Comparison of ENCODE assay signal across 27 cellular contexts in the genomic region with DNA sequence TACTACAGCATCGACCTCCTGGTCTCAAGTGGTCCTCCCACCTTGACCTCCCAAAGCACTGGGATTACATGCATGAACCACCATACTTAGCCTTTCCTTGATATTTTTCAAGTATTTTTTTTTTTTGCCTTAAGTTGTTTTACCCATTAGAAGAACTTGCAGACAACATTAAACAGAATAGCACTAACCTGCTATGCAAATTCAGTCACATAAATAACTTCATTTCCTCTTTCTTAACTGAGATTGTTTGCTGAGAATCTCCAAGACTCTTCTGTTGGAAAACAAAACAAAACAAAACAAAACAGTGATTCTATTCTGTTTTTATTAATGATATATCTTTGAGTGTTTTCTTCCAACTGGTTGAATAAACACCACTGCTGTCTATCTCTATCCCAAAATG.
DNase-seq lines count a peak whose midpoint lies in the region; ATAC-seq, FAIRE-seq and TF ChIP-seq lines count a peak whose summit lies in the region.
"Had no signal": no experiment of that assay in that cellular context is flagged by ENCODE, and none has a peak within 500 bp of the region (broad histone marks: within the 10 kb centered on the region; RNA-seq: fewer than 3 reads in every experiment).

No MANE protein-coding gene starts in this region.

- CTCF ChIA-PET in activated CD4-positive, alpha-beta T cell treated with anti-CD3 and anti-CD28 coated beads, Interleukin-2, amount 10 ng/mL, durations not matched to agents 7 days and 5 days (lab: Charles Lee) = no interaction called here

- H3K36me3 Mint-ChIP-seq in activated CD4-positive, alpha-beta T cell treated with anti-CD3 and anti-CD28 coated beads, Interleukin-2, amount 10 ng/mL, durations not matched to agents 7 days and 5 days (ENCODE audit: low read depth) = no peaks in the 10 kb centered on the region
- H3K36me3 Mint-ChIP-seq in IgD-negative memory B cell (peaks cover 2% of the 10 kb centered on the region), HFFc6 (ENCODE audit: low read depth) (peaks cover 4% of the 10 kb centered on the region; the same call in 1 of the 2 replicates)
- peaks cover 4% of the 10 kb centered on the region for H3K36me3 Mint-ChIP-seq in stimulated activated memory B cell treated with anti-CD40 and anti-IgM and Interleukin-4, amounts not matched to agents 10 μg/mL and 1 μg/mL and 100 μg/mL, for 72 hours
- H3K36me3 Mint-ChIP-seq: CD4-positive, CD25-positive, alpha-beta regulatory T cell had no signal

- 67 to 89% methylated on average over 1 of the region's 1 CpG for WGBS in pancreas, 2 donors

- in situ Hi-C loops in KBM-7 (cut with MboI; ENCODE audit: low pct_unique_long_range_greater_than_20kb, low sequenced_read_pairs) = no loop called here

- H3K4me1 ChIP-seq in pancreas = no peaks in the 10 kb centered on the region
- H3K4me1 ChIP-seq: BLaER1 had no signal

- H3K27me3 Mint-ChIP-seq in activated CD4-positive, alpha-beta T cell treated with anti-CD3 and anti-CD28 coated beads, Interleukin-2, amount 10 ng/mL, durations not matched to agents 7 days and 5 days = no peaks in the 10 kb centered on the region
- H3K27me3 Mint-ChIP-seq in IgD-negative memory B cell (peaks cover 2% of the 10 kb centered on the region), HFFc6 (ENCODE audit: insufficient read depth) (peaks cover 2% of the 10 kb centered on the region)
- no peaks in the 10 kb centered on the region for H3K27me3 Mint-ChIP-seq in stimulated activated memory B cell treated with anti-CD40 and anti-IgM and Interleukin-4, amounts not matched to agents 10 μg/mL and 1 μg/mL and 100 μg/mL, for 72 hours

- TF ChIP-seq CTCF in HFFc6 (IDR thresholded peaks at IDR 0.05) (no peak), pancreas (IDR thresholded peaks at IDR 0.05) (no peak)

- no peaks in the 10 kb centered on the region for H3K36me3 ChIP-seq in pancreas
- H3K36me3 ChIP-seq: BLaER1 had no signal

- no peak overlapping the region for H3K4me3 ChIP-seq in pancreas
- H3K4me3 ChIP-seq: BLaER1, SK-N-MC had no signal

- peak; percentile 62 for ATAC-seq in GM21529 (IDR thresholded peaks at IDR 0.05; ENCODE audit: unreplicated experiment)
- ATAC-seq in stimulated activated memory B cell treated with anti-CD40 and anti-IgM and Interleukin-4, amounts not matched to agents 10 μg/mL and 1 μg/mL and 100 μg/mL, for 72 hours = no peak
- ATAC-seq in pancreas = no peak
- ATAC-seq: Panc1 had no signal

- H3K4me1 Mint-ChIP-seq in activated CD4-positive, alpha-beta T cell treated with anti-CD3 and anti-CD28 coated beads, Interleukin-2, amount 10 ng/mL, durations not matched to agents 7 days and 5 days = no peaks in the 10 kb centered on the region
- H3K4me1 Mint-ChIP-seq in IgD-negative memory B cell (peaks cover 29 to 42% (median 39%) of the 10 kb centered on the region in 3 donors), HFFc6 (ENCODE audit: low read depth) (no peaks in the 10 kb centered on the region)
- H3K4me1 Mint-ChIP-seq in stimulated activated memory B cell treated with anti-CD40 and anti-IgM and Interleukin-4, amounts not matched to agents 10 μg/mL and 1 μg/mL and 100 μg/mL, for 72 hours = peaks cover 20% of the 10 kb centered on the region

- H3K27ac Mint-ChIP-seq in activated CD4-positive, alpha-beta T cell treated with anti-CD3 and anti-CD28 coated beads, Interleukin-2, amount 10 ng/mL, durations not matched to agents 7 days and 5 days = peak overlapping the region; percentile 36
- H3K27ac Mint-ChIP-seq in IgD-negative memory B cell (peak overlapping the region in 2 of 3 donors; percentile 39 to 59), HFFc6 (no peak overlapping the region)
- H3K27ac Mint-ChIP-seq in stimulated activated memory B cell treated with anti-CD40 and anti-IgM and Interleukin-4, amounts not matched to agents 10 μg/mL and 1 μg/mL and 100 μg/mL, for 72 hours = peak overlapping the region; percentile 64
- H3K27ac Mint-ChIP-seq: CD4-positive, CD25-positive, alpha-beta regulatory T cell had no signal

- no peak overlapping the region for H3K4me3 Mint-ChIP-seq in activated CD4-positive, alpha-beta T cell treated with anti-CD3 and anti-CD28 coated beads, Interleukin-2, amount 10 ng/mL, durations not matched to agents 7 days and 5 days
- peak overlapping the region in 3 of 4 donors; percentile 30 to 87 (median 63) for H3K4me3 Mint-ChIP-seq in IgD-negative memory B cell
- H3K4me3 Mint-ChIP-seq in stimulated activated memory B cell treated with anti-CD40 and anti-IgM and Interleukin-4, amounts not matched to agents 10 μg/mL and 1 μg/mL and 100 μg/mL, for 72 hours = no peak overlapping the region
- H3K4me3 Mint-ChIP-seq in HFFc6 = no peak overlapping the region
- H3K4me3 Mint-ChIP-seq: CD4-positive, CD25-positive, alpha-beta regulatory T cell had no signal

- intact Hi-C loops in pancreas (cut with DNase I) = no loop called here

- no peaks in the 10 kb centered on the region for H3K27me3 ChIP-seq in pancreas
- H3K27me3 ChIP-seq: BLaER1 had no signal

- H3K9me3 Mint-ChIP-seq in activated CD4-positive, alpha-beta T cell treated with anti-CD3 and anti-CD28 coated beads, Interleukin-2, amount 10 ng/mL, durations not matched to agents 7 days and 5 days = peaks cover 7% of the 10 kb centered on the region
- peaks cover 2 to 4% (median 3%) of the 10 kb centered on the region in 3 donors for H3K9me3 Mint-ChIP-seq in IgD-negative memory B cell
- peaks cover 2% of the 10 kb centered on the region for H3K9me3 Mint-ChIP-seq in stimulated activated memory B cell treated with anti-CD40 and anti-IgM and Interleukin-4, amounts not matched to agents 10 μg/mL and 1 μg/mL and 100 μg/mL, for 72 hours
- no peaks in the 10 kb centered on the region; the same call in 1 of the 2 replicates for H3K9me3 Mint-ChIP-seq in HFFc6

- DNase-seq in activated CD4-positive, alpha-beta T cell treated with anti-CD3 and anti-CD28 coated beads, Interleukin-2, amount 10 ng/mL, durations not matched to agents 7 days and 5 days = no peak
- no peak for DNase-seq in activated CD4-positive, alpha-beta T cell treated with anti-CD3 and anti-CD28 coated beads, Interleukin-2, amount 50 U/mL, for 48 hours
- no peak for DNase-seq in HFFc6
- no peak for DNase-seq in pancreas
- no peak for DNase-seq in KBM-7
- DNase-seq: 8988T; ACHN; CD4-positive, CD25-positive, alpha-beta regulatory T cell; IMR-90; NCI-H1092; NCI-H1417 treated with DMSO at 0.1 percent for 48 hours; NCI-H1694 treated with DMSO at 0.1 percent for 48 hours; NCI-H2081; NCI-H2227 treated with DMSO at 0.1 percent for 48 hours; NCI-H526 treated with DMSO at 0.1 percent for 48 hours; SHP77 treated with DMSO at 0.1 percent for 48 hours; T-helper 2 cell had no signal

- no peak for FAIRE-seq in pancreas (lab: Jason Lieb, UNC)
- FAIRE-seq: G401.6, GM12891, H54 had no signal

- no peaks in the 10 kb centered on the region for H3K9me3 ChIP-seq in pancreas
- H3K9me3 ChIP-seq: BLaER1 had no signal

- POLR2A ChIA-PET in activated CD4-positive, alpha-beta T cell treated with anti-CD3 and anti-CD28 coated beads, Interleukin-2, amount 10 ng/mL, durations not matched to agents 7 days and 5 days (lab: Charles Lee) = no interaction called here

- H3K27ac ChIP-seq in pancreas = no peak overlapping the region
- H3K27ac ChIP-seq: BLaER1, RWPE1, SK-N-MC had no signal

Comparison
In these comparisons a context has a peak if more than half of its experiments do, and no peak if none do; other contexts are left out.
1. H3K4me3 Mint-ChIP-seq: peak in IgD-negative memory B cell (3 of 4); none in activated CD4-positive, alpha-beta T cell treated with anti-CD3 and anti-CD28 coated beads, Interleukin-2, amount 10 ng/mL, durations not matched to agents 7 days and 5 days (single experiment), stimulated activated memory B cell treated with anti-CD40 and anti-IgM and Interleukin-4, amounts not matched to agents 10 μg/mL and 1 μg/mL and 100 μg/mL, for 72 hours (single experiment) and HFFc6 (single experiment).